Comparison of ENCODE assay signal across 1 cellular context in genomic region chr9:73176450-73176875, GRCh38.
TF ChIP-seq lines count a peak whose summit lies in the region.

No MANE protein-coding gene starts in this region.

TF ChIP-seq in K562, 482 proteins besides CTCF, POLR2A, EP300 and RAD21:
- no peak for TF ChIP-seq SRF (CRISPR knock-in tag; IDR thresholded peaks at IDR 0.05)
- TF ChIP-seq ZNF398 (CRISPR knock-in tag; IDR thresholded peaks at IDR 0.05) = no peak
- no peak for TF ChIP-seq KHSRP (IDR thresholded peaks at IDR 0.05)
- TF ChIP-seq NR3C1 (CRISPR knock-in tag; IDR thresholded peaks at IDR 0.05) = no peak
- TF ChIP-seq CCAR2 (IDR thresholded peaks at IDR 0.05; ENCODE audit: low read depth, low read length) = no peak
- TF ChIP-seq CEBPB (tag; IDR thresholded peaks at IDR 0.05) = no peak
- TF ChIP-seq GABPA (tag; conservative IDR thresholded peaks at IDR 0.05; ENCODE audit: low read depth) = no peak
- no peak for TF ChIP-seq ARNT (IDR thresholded peaks at IDR 0.05)
- TF ChIP-seq EZH2 (IDR thresholded peaks at IDR 0.05; ENCODE audit: borderline replicate concordance, low read depth, low read length) = no peak
- no peak for TF ChIP-seq SMAD3 (CRISPR knock-in tag; conservative IDR thresholded peaks at IDR 0.05)
- TF ChIP-seq CC2D1A (IDR thresholded peaks at IDR 0.05) = no peak
- TF ChIP-seq, protein P1, sequence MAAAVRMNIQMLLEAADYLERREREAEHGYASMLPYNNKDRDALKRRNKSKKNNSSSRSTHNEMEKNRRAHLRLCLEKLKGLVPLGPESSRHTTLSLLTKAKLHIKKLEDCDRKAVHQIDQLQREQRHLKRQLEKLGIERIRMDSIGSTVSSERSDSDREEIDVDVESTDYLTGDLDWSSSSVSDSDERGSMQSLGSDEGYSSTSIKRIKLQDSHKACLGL (CRISPR knock-in tag; IDR thresholded peaks at IDR 0.05; ENCODE audit: borderline replicate concordance, poor library complexity, severe bottlenecking) = no peak
